Comparison of ENCODE assay signal across 14 cellular contexts in genomic region chr7:28749673-28750072, GRCh38.
"Had no signal": no experiment of that assay in that cellular context is flagged by ENCODE, and none has a peak within 500 bp of the region (broad histone marks: within the 10 kb centered on the region; RNA-seq: fewer than 3 reads in every experiment).

No MANE protein-coding gene starts in this region.

- H3K79me2 ChIP-seq: hepatocyte had no signal

- H3K4me3 ChIP-seq: hepatocyte, neural progenitor cell, ovary had no signal

- H3K9ac ChIP-seq: neural progenitor cell had no signal

- H3K27me3 Mint-ChIP-seq: activated naive CD4-positive, alpha-beta T cell treated with anti-CD3 and anti-CD28 coated beads, Interleukin-2, amount 10 ng/mL, durations not matched to agents 7 days and 5 days; activated T-helper 17 cell treated with anti-CD3 and anti-CD28 coated beads, Interleukin-2, amount 50 U/mL, for 72 hours had no signal

- H3K9me3 Mint-ChIP-seq: activated T-helper 17 cell treated with anti-CD3 and anti-CD28 coated beads, Interleukin-2, amount 50 U/mL, for 72 hours; central memory CD8-positive, alpha-beta T cell; mesothelial cell of epicardium; neural progenitor cell; T-helper 1 cell treated with Interleukin-12 subunit alpha and Interleukin-12 subunit beta and Interleukin-4 antibody, amounts not matched to agents 30 μg/mL and 1 μg/mL, for 36 hours; type B pancreatic cell had no signal

- H3K27me3 ChIP-seq: hepatocyte, neural progenitor cell, ovary had no signal

- H3K4me3 Mint-ChIP-seq: activated CD8-positive, alpha-beta T cell treated with anti-CD3 and anti-CD28 coated beads, Interleukin-2, amount 10 ng/mL, durations not matched to agents 7 days and 5 days; activated naive CD4-positive, alpha-beta T cell treated with anti-CD3 and anti-CD28 coated beads, Interleukin-2, amount 10 ng/mL, durations not matched to agents 7 days and 5 days; activated T-helper 17 cell treated with anti-CD3 and anti-CD28 coated beads, Interleukin-2, amount 50 U/mL, for 72 hours; central memory CD8-positive, alpha-beta T cell; mesothelial cell of epicardium; neural progenitor cell; T-helper 1 cell treated with Interleukin-12 subunit alpha and Interleukin-12 subunit beta and Interleukin-4 antibody, amounts not matched to agents 30 μg/mL and 1 μg/mL, for 36 hours; type B pancreatic cell; WTC11 had no signal

- H3K36me3 Mint-ChIP-seq: activated naive CD4-positive, alpha-beta T cell treated with anti-CD3 and anti-CD28 coated beads, Interleukin-2, amount 10 ng/mL, durations not matched to agents 7 days and 5 days; mesothelial cell of epicardium; neural progenitor cell; WTC11 had no signal

- DNase-seq: activated naive CD4-positive, alpha-beta T cell treated with anti-CD3 and anti-CD28 coated beads, Interleukin-2, amount 10 ng/mL, durations not matched to agents 7 days and 5 days; activated T-cell treated with anti-CD3 and anti-CD28 coated beads for 4 hours; ovary; stimulated activated CD4-positive, alpha-beta T cell treated with anti-CD3 and anti-CD28 coated beads, Interleukin-2, amount 100 ng/mL, for 48 hours; stimulated activated naive CD4-positive, alpha-beta T cell treated with Interleukin-2 at 50 U/mL for 16 hours had no signal

- H3K4me2 ChIP-seq: hepatocyte, neural progenitor cell had no signal

- H3K27ac Mint-ChIP-seq: activated CD8-positive, alpha-beta T cell treated with anti-CD3 and anti-CD28 coated beads, Interleukin-2, amount 10 ng/mL, durations not matched to agents 7 days and 5 days; activated naive CD4-positive, alpha-beta T cell treated with anti-CD3 and anti-CD28 coated beads, Interleukin-2, amount 10 ng/mL, durations not matched to agents 7 days and 5 days; activated T-helper 17 cell treated with anti-CD3 and anti-CD28 coated beads, Interleukin-2, amount 50 U/mL, for 72 hours; mesothelial cell of epicardium; neural progenitor cell; T-helper 1 cell treated with Interleukin-12 subunit alpha and Interleukin-12 subunit beta and Interleukin-4 antibody, amounts not matched to agents 30 μg/mL and 1 μg/mL, for 36 hours; type B pancreatic cell; WTC11 had no signal

- H3K4me1 Mint-ChIP-seq: activated naive CD4-positive, alpha-beta T cell treated with anti-CD3 and anti-CD28 coated beads, Interleukin-2, amount 10 ng/mL, durations not matched to agents 7 days and 5 days; activated T-helper 17 cell treated with anti-CD3 and anti-CD28 coated beads, Interleukin-2, amount 50 U/mL, for 72 hours; central memory CD8-positive, alpha-beta T cell had no signal

- H3K27ac ChIP-seq: hepatocyte, neural progenitor cell, ovary had no signal

- H3K9me3 ChIP-seq: ovary had no signal

- H3K36me3 ChIP-seq: neural progenitor cell, ovary had no signal

- H2AFZ ChIP-seq: hepatocyte had no signal

- ATAC-seq: activated CD8-positive, alpha-beta T cell treated with anti-CD3 and anti-CD28 coated beads, Interleukin-2, amount 10 ng/mL, durations not matched to agents 7 days and 5 days; activated T-helper 17 cell treated with anti-CD3 and anti-CD28 coated beads, Interleukin-2, amount 50 U/mL, for 72 hours; WTC11 had no signal
